ENCODE assay signal across 23 cellular contexts in the genomic region with DNA sequence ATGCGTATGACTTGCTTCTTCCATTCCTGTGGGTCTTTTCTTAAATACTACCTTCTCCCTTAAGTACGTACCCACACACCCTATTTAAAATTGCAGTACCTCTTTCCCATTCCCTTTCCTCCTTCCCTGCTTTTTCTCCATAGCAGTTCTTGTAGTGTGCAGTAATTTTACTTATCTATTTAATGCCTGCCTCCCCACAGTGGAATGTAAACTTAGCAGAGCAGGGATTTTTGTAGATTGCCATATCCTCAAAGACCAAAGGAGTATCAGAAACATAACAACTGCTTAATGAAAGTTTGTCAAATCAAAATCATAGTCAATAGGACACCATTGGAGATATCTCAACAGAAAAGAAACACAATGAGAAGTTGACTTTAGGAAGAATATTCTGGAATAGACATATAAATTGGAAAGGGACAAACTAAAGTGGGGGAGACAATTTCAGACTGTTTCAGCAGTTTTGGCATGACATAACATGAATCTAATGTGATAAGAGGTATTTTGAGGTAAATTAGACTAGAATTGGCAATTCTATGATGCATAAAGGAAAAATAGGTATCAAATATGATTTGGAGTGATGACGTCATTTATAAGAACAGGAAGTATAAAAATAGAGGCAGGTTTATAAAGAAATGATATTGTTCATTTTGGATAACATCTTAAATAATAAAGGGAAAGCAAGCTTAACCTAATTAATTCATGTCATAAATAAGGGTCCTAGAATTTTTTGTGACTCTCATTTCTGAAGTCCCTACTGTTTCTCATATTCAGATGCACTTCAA.
"Had no signal": no experiment of that assay in that cellular context is flagged by ENCODE, and none has a peak within 500 bp of the region (broad histone marks: within the 10 kb centered on the region; RNA-seq: fewer than 3 reads in every experiment).

No MANE protein-coding gene starts in this region.

- H3K36me3 ChIP-seq: gastroesophageal sphincter, heart left ventricle, left ventricle myocardium inferior, lower lobe of right lung, ovary, thoracic aorta, tibial nerve, upper lobe of left lung had no signal

- H3K4me1 ChIP-seq: gastroesophageal sphincter, lower lobe of right lung, psoas muscle, upper lobe of left lung had no signal

- ATAC-seq: foreskin keratinocyte; gastroesophageal sphincter; heart left ventricle; left cardiac atrium; lower lobe of right lung; natural killer cell; psoas muscle; right cardiac atrium; stimulated activated naive B cell treated with anti-CD40 and anti-IgM and Interleukin-4, amounts not matched to agents 10 μg/mL and 1 μg/mL and 100 μg/mL, for 72 hours had no signal

- H3K4me3 ChIP-seq: dorsolateral prefrontal cortex, gastroesophageal sphincter, heart left ventricle, hepatocyte, left ventricle myocardium inferior, lower lobe of right lung, ovary, psoas muscle, skin epidermis, thoracic aorta, tibial nerve, upper lobe of left lung had no signal

- DNase-seq: dorsolateral prefrontal cortex; effector CD4-positive, alpha-beta T cell; foreskin keratinocyte; heart left ventricle; left cardiac atrium; left ventricle myocardium inferior; lower lobe of right lung; natural killer cell; occipital lobe; ovary; posterior cingulate gyrus; psoas muscle; right cardiac atrium; stimulated activated CD4-positive, alpha-beta T cell treated with anti-CD3 and anti-CD28 coated beads, Interleukin-15, amount 100 ng/mL, for 24 hours; stimulated activated CD4-positive, alpha-beta T cell treated with anti-CD3 and anti-CD28 coated beads, Interleukin-2, amount 100 ng/mL, for 48 hours; stimulated activated naive B cell treated with anti-CD40 and anti-IgM and Interleukin-4, amounts not matched to agents 10 μg/mL and 1 μg/mL and 100 μg/mL, for 72 hours; upper lobe of left lung had no signal

- FAIRE-seq: urothelium cell line had no signal

- H3K9me3 ChIP-seq: gastroesophageal sphincter, heart left ventricle, left ventricle myocardium inferior, lower lobe of right lung, ovary, psoas muscle, thoracic aorta, tibial nerve, upper lobe of left lung had no signal

- H3K27me3 ChIP-seq: foreskin keratinocyte, gastroesophageal sphincter, heart left ventricle, hepatocyte, ovary, tibial nerve, upper lobe of left lung had no signal

- H3K4me2 ChIP-seq: hepatocyte had no signal

- H2AFZ ChIP-seq: hepatocyte had no signal

- H3K79me2 ChIP-seq: hepatocyte had no signal

- H3K27ac ChIP-seq: dorsolateral prefrontal cortex, gastroesophageal sphincter, heart left ventricle, hepatocyte, left ventricle myocardium inferior, lower lobe of right lung, ovary, psoas muscle, skin epidermis, thoracic aorta, tibial nerve, upper lobe of left lung had no signal
